ENCODE assay signal across 27 cellular contexts in genomic region chr13:27419333-27419732, GRCh38. TPM values are rescaled to one million over a fixed set of nuclear protein-coding genes. Genes with fewer than 3 reads are reported as not detected.
DNase-seq lines count a peak whose midpoint lies in the region; ATAC-seq and TF ChIP-seq lines count a peak whose summit lies in the region.
"Had no signal": no experiment of that assay in that cellular context is flagged by ENCODE, and none has a peak within 500 bp of the region (broad histone marks: within the 10 kb centered on the region; RNA-seq: fewer than 3 reads in every experiment).

No MANE protein-coding gene starts in this region.

- peaks cover 10% of the 10 kb centered on the region for H3K27me3 ChIP-seq in GM23248 (replicated peaks; ENCODE audit: insufficient read depth)
- H3K27me3 ChIP-seq: BE2C, heart left ventricle, tibial nerve had no signal

- H3K4me3 ChIP-seq in GM23248 (no peak overlapping the region), foreskin fibroblast (ENCODE audit: low read depth in 1 of 2, low read length in 2 of 2) (no peak overlapping the region)
- H3K4me3 ChIP-seq: cardiac muscle cell, coronary artery, heart left ventricle, tibial nerve had no signal

- H3K9ac ChIP-seq in GM23248: no peak overlapping the region

- no peak for TF ChIP-seq CTCF in foreskin fibroblast (IDR thresholded peaks at IDR 0.05; ENCODE audit: low read depth, low read length)

- no peak overlapping the region for H2AFZ ChIP-seq in GM23248

- H3K4me1 ChIP-seq in GM23248 (ENCODE audit: insufficient read depth): 0 out of 2 replicates have a peak, but pooled peaks cover 4% of the 10 kb centered on the region

- H3K9me2 ChIP-seq in GM23248 (ENCODE audit: insufficient read depth): no peaks in the 10 kb centered on the region

- in situ Hi-C loops in GM23248 (cut with MboI): no loop called here

- no peaks in the 10 kb centered on the region for H3K79me2 ChIP-seq in GM23248 (ENCODE audit: insufficient read depth)

- H3K4me2 ChIP-seq in GM23248 (ENCODE audit: unreplicated experiment): no peak overlapping the region

- peak; percentile 27 for DNase-seq in AG08396 (ENCODE audit: low spot score)
- peak; percentile 20 for DNase-seq in GM23248
- DNase-seq in RPMI7951 (ENCODE audit: low read depth): peak; percentile 65
- DNase-seq in foreskin fibroblast: peak; percentile 26 to 52
- no peak for DNase-seq in activated CD4-positive, alpha-beta T cell treated with anti-CD3 and anti-CD28 coated beads for 1 hour
- DNase-seq in caudate nucleus (lab: John Stamatoyannopoulos, UW): no peak
- no peak for DNase-seq in NCI-H69 (lab: John Stamatoyannopoulos, UW)
- DNase-seq: activated CD8-positive, alpha-beta T cell treated with anti-CD3 and anti-CD28 coated beads for 36 hours; activated effector memory CD4-positive, alpha-beta T cell treated with Interleukin-2 at 50 U/mL for 16 hours; activated naive CD8-positive, alpha-beta T cell treated with anti-CD3 and anti-CD28 coated beads for 36 hours; anterior cingulate cortex; BE2C; CD8-positive, alpha-beta T cell; effector memory CD4-positive, alpha-beta T cell; heart left ventricle; naive thymus-derived CD8-positive, alpha-beta T cell; NCI-H1417; NCI-H2029; NCI-H526 treated with DMSO at 0.1 percent for 48 hours; right cardiac atrium; SIG-M5; stimulated activated CD4-positive, alpha-beta T cell treated with anti-CD3 and anti-CD28 coated beads, Interleukin-2, amount 100 ng/mL, for 48 hours had no signal

- H3F3A ChIP-seq in GM23248 (ENCODE audit: insufficient read depth): no peaks in the 10 kb centered on the region

- no peak overlapping the region for H3K27ac ChIP-seq in GM23248
- no peak overlapping the region for H3K27ac ChIP-seq in caudate nucleus (ENCODE audit: low read depth, low read length)
- H3K27ac ChIP-seq: cardiac muscle cell, coronary artery, heart left ventricle, tibial nerve had no signal

- H3K36me3 ChIP-seq in GM23248 (ENCODE audit: low read depth): no peaks in the 10 kb centered on the region
- H3K36me3 ChIP-seq: BE2C, cardiac muscle cell, heart left ventricle, tibial nerve had no signal

- no peaks in the 10 kb centered on the region for H4K20me1 ChIP-seq in GM23248 (ENCODE audit: insufficient read depth)

- 61 to 65% methylated on average over 1 of the region's 1 CpG for WGBS in GM23248 (ENCODE audit: low coverage in 1 of 2, low lambda C conversion rate in 2 of 2, missing lambda C conversion rate in 2 of 2), 2 experiments

- H3K9me3 ChIP-seq in GM23248 (ENCODE audit: low read depth): no peaks in the 10 kb centered on the region
- H3K9me3 ChIP-seq: BE2C, heart left ventricle, tibial nerve had no signal

- no peak for ATAC-seq in HG02798 (IDR thresholded peaks at IDR 0.05; ENCODE audit: poor library complexity, unreplicated experiment)
- ATAC-seq: activated CD8-positive, alpha-beta T cell treated with anti-CD3 and anti-CD28 coated beads for 36 hours; CD8-positive, alpha-beta T cell; heart left ventricle; naive thymus-derived CD8-positive, alpha-beta T cell; Panc1; right cardiac atrium had no signal

RNA-seq across cellular contexts. Expression of gene GTF3A, which starts 5.1 kb away (rescaled TPM):
- total RNA-seq in GM23248 (2014; rRNA removed; shearing (Covaris generic)): 59.9 and 86.2 TPM in 2 replicates
- polyA plus RNA-seq in GM23248 (2016; fragmentation: Nextera tagmentation; extraction: Ambion mirVana): 163 TPM in 2 replicates
- 168 and 185 TPM in 2 replicates for total RNA-seq in RPMI7951 (2014; rRNA removed; shearing (Covaris generic))

RNA-seq across cellular contexts. Expression of gene MTIF3, which starts 31.0 kb away (rescaled TPM):
- 38.2 and 40.7 TPM in 2 replicates for total RNA-seq in GM23248 (2014; rRNA removed; shearing (Covaris generic))
- 64.0 and 66.5 TPM in 2 replicates for polyA plus RNA-seq in GM23248 (2016; fragmentation: Nextera tagmentation; extraction: Ambion mirVana)
- total RNA-seq in RPMI7951 (2014; rRNA removed; shearing (Covaris generic)): 64.7 and 83.4 TPM in 2 replicates

Comparison
In these comparisons a context has a peak if more than half of its experiments do, and no peak if none do; other contexts are left out.
1. DNase-seq: peak in AG08396 (single experiment), GM23248 (single experiment), RPMI7951 (single experiment) and foreskin fibroblast (2 of 2); none in activated CD4-positive, alpha-beta T cell treated with anti-CD3 and anti-CD28 coated beads for 1 hour (single experiment), caudate nucleus (0 of 61) and NCI-H69 (single experiment).